ENCODE assay signal across 9 cellular contexts in the genomic region with DNA sequence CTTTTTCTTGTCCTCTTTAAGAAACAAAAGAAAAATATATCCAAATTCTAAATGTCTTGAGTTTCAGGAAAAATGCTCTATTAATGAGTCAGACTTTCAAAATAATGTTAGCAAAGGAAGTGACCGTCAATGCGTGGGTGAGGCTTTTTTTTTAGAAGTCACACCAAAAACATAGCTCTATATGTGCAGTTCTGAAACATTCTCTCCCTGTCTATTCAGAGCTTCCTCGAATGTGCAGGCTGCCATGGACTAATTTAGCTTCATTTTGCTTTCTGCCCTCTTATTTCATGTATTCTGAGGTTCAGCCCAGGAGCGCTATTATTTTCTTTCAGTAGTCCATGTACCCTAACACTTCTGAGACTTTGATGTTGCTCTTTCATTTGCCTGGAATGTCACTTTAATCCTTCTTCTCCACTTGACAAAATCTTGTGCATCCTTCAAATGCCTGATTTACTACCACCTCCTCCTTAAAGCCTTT.
A peak's percentile ranks its signal among the peaks of the same experiment; 100 is the strongest.
DNase-seq lines count a peak whose midpoint lies in the region; ATAC-seq and TF ChIP-seq lines count a peak whose summit lies in the region.
"Had no signal": no experiment of that assay in that cellular context is flagged by ENCODE, and none has a peak within 500 bp of the region (broad histone marks: within the 10 kb centered on the region; RNA-seq: fewer than 3 reads in every experiment).

No MANE protein-coding gene starts in this region.

- H3K9me3 Mint-ChIP-seq in CD4-positive, CD25-positive, alpha-beta regulatory T cell = peaks cover 0 to 4% (median 0%) of the 10 kb centered on the region in 7 donors
- H3K9me3 Mint-ChIP-seq in endothelial cell (ENCODE audit: unreplicated experiment) (no peaks in the 10 kb centered on the region), glutamatergic neuron (ENCODE audit: unreplicated experiment) (no peaks in the 10 kb centered on the region)

- TF ChIP-seq CTCF in OCI-LY1 (IDR thresholded peaks at IDR 0.05; ENCODE audit: low read length) (no peak), endothelial cell (IDR thresholded peaks at IDR 0.05; ENCODE audit: unreplicated experiment) (no peak), glutamatergic neuron (IDR thresholded peaks at IDR 0.05; ENCODE audit: partially characterized antibody, unreplicated experiment) (no peak)

- peak in 1 of 3 donors; percentile 31 for DNase-seq in CD4-positive, CD25-positive, alpha-beta regulatory T cell
- DNase-seq in inferior parietal cortex (ENCODE audit: extremely low spot score) = peak; percentile 44
- no peak for DNase-seq in endothelial cell (ENCODE audit: low spot score)
- no peak for DNase-seq in H7
- DNase-seq in glutamatergic neuron = no peak
- no peak for DNase-seq in C1 segment of cervical spinal cord (lab: John Stamatoyannopoulos, UW)

- peak overlapping the region in 2 of 3 donors; percentile 15 to 86 for H3K27ac Mint-ChIP-seq in CD4-positive, CD25-positive, alpha-beta regulatory T cell
- H3K27ac Mint-ChIP-seq in endothelial cell (ENCODE audit: unreplicated experiment) (no peak overlapping the region), glutamatergic neuron (ENCODE audit: unreplicated experiment) (no peak overlapping the region)
- H3K27ac Mint-ChIP-seq: T-helper 1 cell treated with Interleukin-12 subunit alpha and Interleukin-12 subunit beta and Interleukin-4 antibody, amounts not matched to agents 30 μg/mL and 1 μg/mL, for 36 hours had no signal

- H3K79me2 ChIP-seq in OCI-LY1 (ENCODE audit: insufficient read depth, low read length) = no peaks in the 10 kb centered on the region

- no peak overlapping the region for H3K9ac ChIP-seq in OCI-LY1 (ENCODE audit: low read length)

- no peaks in the 10 kb centered on the region for H3K27me3 ChIP-seq in CD4-positive, CD25-positive, alpha-beta regulatory T cell (ENCODE audit: control insufficient read depth, insufficient read depth, low read length)
- no peaks in the 10 kb centered on the region for H3K27me3 ChIP-seq in OCI-LY1 (ENCODE audit: insufficient read depth, low read length)
- H3K27me3 ChIP-seq in H7 (ENCODE audit: control insufficient read depth, insufficient read depth, low read length) = no peaks in the 10 kb centered on the region

- H3K9me2 ChIP-seq in OCI-LY1 (ENCODE audit: low read depth, low read length) = no peaks in the 10 kb centered on the region

- no peak overlapping the region for H3K4me3 ChIP-seq in CD4-positive, CD25-positive, alpha-beta regulatory T cell (ENCODE audit: low read depth, low read length)
- H3K4me3 ChIP-seq in OCI-LY1 (ENCODE audit: low read depth, low read length, poor library complexity, severe bottlenecking) = no peak overlapping the region
- H3K4me3 ChIP-seq in H7 (ENCODE audit: insufficient read depth, low read depth, low read length) = no peak overlapping the region

- H2AFZ ChIP-seq in OCI-LY1 (ENCODE audit: low read length) = peak overlapping the region; percentile 82; the same call in 1 of the 2 replicates

- H3K36me3 ChIP-seq in CD4-positive, CD25-positive, alpha-beta regulatory T cell (ENCODE audit: control insufficient read depth, insufficient read depth, low read length) = no peaks in the 10 kb centered on the region
- H3K36me3 ChIP-seq in OCI-LY1 (ENCODE audit: insufficient read depth, low read length) = no peaks in the 10 kb centered on the region
- H3K36me3 ChIP-seq in H7 (replicated peaks; ENCODE audit: control insufficient read depth, insufficient read depth, low read length) = no peaks in the 10 kb centered on the region

- H3F3A ChIP-seq in OCI-LY1 (ENCODE audit: insufficient read depth, low read length) = no peaks in the 10 kb centered on the region

- ATAC-seq in CD4-positive, CD25-positive, alpha-beta regulatory T cell (ENCODE audit: low read depth in 2 of 2) = no peak
- ATAC-seq in GM21526 (IDR thresholded peaks at IDR 0.05; ENCODE audit: low FRiP score, unreplicated experiment) = peak; percentile 57

- no peaks in the 10 kb centered on the region for H4K20me1 ChIP-seq in OCI-LY1 (ENCODE audit: insufficient read depth, low read length)

- H3K4me1 ChIP-seq in CD4-positive, CD25-positive, alpha-beta regulatory T cell (ENCODE audit: control insufficient read depth, insufficient read depth, low read length, poor library complexity, severe bottlenecking) = peaks cover 11% of the 10 kb centered on the region
- no peaks in the 10 kb centered on the region for H3K4me1 ChIP-seq in OCI-LY1 (ENCODE audit: insufficient read depth, low read length, severe bottlenecking)

- peaks cover 6% of the 10 kb centered on the region for H3K27me3 Mint-ChIP-seq in CD4-positive, CD25-positive, alpha-beta regulatory T cell
- no peaks in the 10 kb centered on the region for H3K27me3 Mint-ChIP-seq in endothelial cell (ENCODE audit: unreplicated experiment)
- no peaks in the 10 kb centered on the region for H3K27me3 Mint-ChIP-seq in glutamatergic neuron (ENCODE audit: unreplicated experiment)

- no peaks in the 10 kb centered on the region for H3K36me3 Mint-ChIP-seq in CD4-positive, CD25-positive, alpha-beta regulatory T cell
- H3K36me3 Mint-ChIP-seq in endothelial cell (ENCODE audit: low read depth, unreplicated experiment) (no peaks in the 10 kb centered on the region), glutamatergic neuron (ENCODE audit: unreplicated experiment) (no peaks in the 10 kb centered on the region)

- no peak overlapping the region for H3K4me2 ChIP-seq in OCI-LY1 (ENCODE audit: low read length)

- H3K4me1 Mint-ChIP-seq in CD4-positive, CD25-positive, alpha-beta regulatory T cell = peaks cover 6 to 28% (median 18%) of the 10 kb centered on the region in 4 donors
- no peaks in the 10 kb centered on the region for H3K4me1 Mint-ChIP-seq in endothelial cell (ENCODE audit: unreplicated experiment)
- H3K4me1 Mint-ChIP-seq in glutamatergic neuron (ENCODE audit: low read depth, unreplicated experiment) = no peaks in the 10 kb centered on the region

- no peak overlapping the region for H3K4me3 Mint-ChIP-seq in CD4-positive, CD25-positive, alpha-beta regulatory T cell
- H3K4me3 Mint-ChIP-seq in endothelial cell (ENCODE audit: unreplicated experiment) = no peak overlapping the region
- H3K4me3 Mint-ChIP-seq in glutamatergic neuron (ENCODE audit: unreplicated experiment) = no peak overlapping the region
- H3K4me3 Mint-ChIP-seq: T-helper 1 cell treated with Interleukin-12 subunit alpha and Interleukin-12 subunit beta and Interleukin-4 antibody, amounts not matched to agents 30 μg/mL and 1 μg/mL, for 36 hours had no signal

- H3K27ac ChIP-seq in CD4-positive, CD25-positive, alpha-beta regulatory T cell (ENCODE audit: insufficient read depth, low read length, poor library complexity, severe bottlenecking) = no peak overlapping the region
- H3K27ac ChIP-seq in OCI-LY1 (ENCODE audit: low read depth, low read length, poor library complexity, severe bottlenecking) = no peak overlapping the region

- H3K9me3 ChIP-seq in CD4-positive, CD25-positive, alpha-beta regulatory T cell (ENCODE audit: control insufficient read depth in 2 of 2, low read length in 2 of 2) = no peaks in the 10 kb centered on the region
- no peaks in the 10 kb centered on the region for H3K9me3 ChIP-seq in OCI-LY1 (ENCODE audit: low read length)

Comparison
In these comparisons a context has a peak if more than half of its experiments do, and no peak if none do; other contexts are left out.
1. H3K27ac Mint-ChIP-seq: peak in CD4-positive, CD25-positive, alpha-beta regulatory T cell (2 of 3); none in endothelial cell (single experiment) and glutamatergic neuron (single experiment).